34 cellular contexts compared by ENCODE assay signal in the genomic region with DNA sequence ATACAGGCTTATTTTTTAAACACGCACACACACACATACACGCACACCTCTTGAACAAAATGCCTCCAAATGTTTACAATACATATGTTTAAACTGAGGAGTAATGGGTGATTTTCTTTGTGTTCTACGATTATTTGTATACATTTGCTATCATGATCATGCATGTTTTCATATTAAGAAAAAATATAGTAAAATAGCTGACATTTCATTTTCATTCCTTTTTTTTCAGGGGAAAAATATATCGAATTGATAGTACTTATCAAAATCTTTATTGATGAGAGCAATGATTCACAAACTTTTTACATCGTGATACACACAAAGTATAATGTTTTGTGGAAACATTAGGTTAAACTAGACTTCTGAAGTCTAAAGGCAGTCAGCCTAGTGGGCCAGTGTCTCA.
"Had no signal": no experiment of that assay in that cellular context is flagged by ENCODE, and none has a peak within 500 bp of the region (broad histone marks: within the 10 kb centered on the region; RNA-seq: fewer than 3 reads in every experiment).

No MANE protein-coding gene starts in this region.

- H3K27ac ChIP-seq: adrenal gland, body of pancreas, brain microvascular endothelial cell, breast epithelium, WERI-Rb-1 had no signal

- H3K4me1 ChIP-seq: adrenal gland, body of pancreas, breast epithelium had no signal

- H3K36me3 ChIP-seq: adrenal gland, brain microvascular endothelial cell, breast epithelium, WERI-Rb-1 had no signal

- DNase-seq: activated CD4-positive, alpha-beta memory T cell treated with anti-CD3 and anti-CD28 coated beads, Interleukin-2, amount 10 ng/mL, durations not matched to agents 7 days and 5 days; activated CD4-positive, alpha-beta T cell treated with anti-CD3 and anti-CD28 coated beads for 1 hour; activated CD4-positive, alpha-beta T cell treated with anti-CD3 and anti-CD28 coated beads for 36 hours; activated CD4-positive, alpha-beta T cell treated with anti-CD3 and anti-CD28 coated beads for 48 hours; activated CD4-positive, alpha-beta T cell treated with anti-CD3 and anti-CD28 coated beads, Interleukin-2, amount 10 ng/mL, durations not matched to agents 7 days and 5 days; activated CD4-positive, alpha-beta T cell treated with anti-CD3 and anti-CD28 coated beads, Interleukin-2, amount 50 U/mL, for 48 hours; activated CD4-positive, CD25-positive, alpha-beta regulatory T cell; activated CD8-positive, alpha-beta memory T cell treated with anti-CD3 and anti-CD28 coated beads for 24 hours; activated CD8-positive, alpha-beta memory T cell treated with anti-CD3 and anti-CD28 coated beads, Interleukin-2, amount 10 ng/mL, durations not matched to agents 7 days and 5 days; activated CD8-positive, alpha-beta memory T cell treated with anti-CD3 and anti-CD28 coated beads, Interleukin-2, amount 50 U/mL, for 48 hours; activated CD8-positive, alpha-beta T cell treated with anti-CD3 and anti-CD28 coated beads, Interleukin-2, amount 10 ng/mL, durations not matched to agents 7 days and 5 days; activated effector memory CD4-positive, alpha-beta T cell treated with Interleukin-2 at 50 U/mL for 16 hours; activated gamma-delta T cell; activated naive CD4-positive, alpha-beta T cell treated with anti-CD3 and anti-CD28 coated beads, Interleukin-2, amount 50 U/mL, for 16 hours; activated naive CD4-positive, alpha-beta T cell treated with Interleukin-2 at 50 U/mL for 16 hours; activated naive CD8-positive, alpha-beta T cell treated with anti-CD3 and anti-CD28 coated beads for 36 hours; activated T-cell treated with anti-CD3 and anti-CD28 coated beads, Interleukin-2, amount 50 U/mL, for 24 hours; activated T-cell treated with anti-CD3 and anti-CD28 coated beads, Interleukin-2, amount 50 U/mL, for 48 hours; adrenal gland; amniotic stem cell; aorta; body of pancreas; brain microvascular endothelial cell; central memory CD4-positive, alpha-beta T cell; T-helper 1 cell; T-helper 2 cell; T-helper 9 cell; WERI-Rb-1 had no signal

- H3K9me3 ChIP-seq: adrenal gland, body of pancreas, breast epithelium had no signal

- H3K27me3 ChIP-seq: adrenal gland, body of pancreas, brain microvascular endothelial cell, breast epithelium had no signal

- ATAC-seq: activated CD4-positive, alpha-beta T cell treated with anti-CD3 and anti-CD28 coated beads for 36 hours; activated CD4-positive, CD25-positive, alpha-beta regulatory T cell treated with anti-CD3 and anti-CD28 coated beads, Interleukin-2, amount 50 U/mL, for 24 hours; activated CD8-positive, alpha-beta memory T cell treated with anti-CD3 and anti-CD28 coated beads, Interleukin-2, amount 10 ng/mL, durations not matched to agents 7 days and 5 days; activated CD8-positive, alpha-beta T cell treated with anti-CD3 and anti-CD28 coated beads, Interleukin-2, amount 10 ng/mL, durations not matched to agents 7 days and 5 days; activated naive CD4-positive, alpha-beta T cell treated with anti-CD3 and anti-CD28 coated beads, Interleukin-2, amount 50 U/mL, for 72 hours; body of pancreas; WTC11 had no signal

- H3K4me3 ChIP-seq: adrenal gland, body of pancreas, breast epithelium had no signal

- FAIRE-seq: astrocyte, TTC549 had no signal
